ENCODE assay signal across 8 cellular contexts in genomic region chr1:9589144-9589718, GRCh38. TPM values are rescaled to one million over a fixed set of nuclear protein-coding genes. Genes with fewer than 3 reads are reported as not detected.
DNase-seq lines count a peak whose midpoint lies in the region; ATAC-seq, FAIRE-seq and TF ChIP-seq lines count a peak whose summit lies in the region.

No MANE protein-coding gene starts in this region.

- H3K79me2 ChIP-seq in astrocyte (ENCODE audit: insufficient read depth, low read length), result peaks cover 52% of the 10 kb centered on the region

- peak overlapping the region; percentile 85 for H3K4me2 ChIP-seq in astrocyte (ENCODE audit: low read length)

- H3K4me1 ChIP-seq in RWPE2 (ENCODE audit: insufficient read depth, poor library complexity, severe bottlenecking), result peaks cover 11% of the 10 kb centered on the region
- peaks cover 20% of the 10 kb centered on the region for H3K4me1 ChIP-seq in astrocyte (ENCODE audit: insufficient read depth, low read length)

- no peaks in the 10 kb centered on the region for H3K9me3 Mint-ChIP-seq in astrocyte (ENCODE audit: unreplicated experiment)

- H3K27ac ChIP-seq in RWPE2 (ENCODE audit: poor library complexity, severe bottlenecking), result peak overlapping the region; percentile 50
- no peak overlapping the region for H3K27ac ChIP-seq in astrocyte (ENCODE audit: low read depth, low read length)

- H3K4me1 Mint-ChIP-seq in astrocyte (ENCODE audit: low read depth, unreplicated experiment), result peaks cover 7% of the 10 kb centered on the region

- H4K20me1 ChIP-seq in astrocyte (ENCODE audit: insufficient read depth, low read length), result peaks cover 48% of the 10 kb centered on the region

- H3K27me3 Mint-ChIP-seq in astrocyte (ENCODE audit: low read depth, unreplicated experiment), result no peaks in the 10 kb centered on the region

- H3K36me3 ChIP-seq in RWPE2 (ENCODE audit: low read depth) (no peaks in the 10 kb centered on the region), astrocyte (ENCODE audit: insufficient read depth, low read length) (no peaks in the 10 kb centered on the region)

- TF ChIP-seq CTCF in RWPE2 (IDR thresholded peaks at IDR 0.05; ENCODE audit: poor library complexity, severe bottlenecking) (no peak), astrocyte (IDR thresholded peaks at IDR 0.05; ENCODE audit: insufficient read depth, low read depth, low read length) (no peak)

- DNase-seq in RWPE2 (ENCODE audit: low spot score), result no peak
- DNase-seq in astrocyte (ENCODE audit: low read depth), result peak; percentile 20
- DNase-seq in iPS-NIHi11 (ENCODE audit: low spot score), result peak; percentile 47
- peak in 2 of 3 donors; percentile 25 to 28 for DNase-seq in stimulated activated CD4-positive, alpha-beta T cell treated with anti-CD3 and anti-CD28 coated beads, Interleukin-12 subunit alpha, Interleukin-12 subunit beta, amount 100 ng/mL, for 48 hours (ENCODE audit: low read depth in 2 of 3, low spot score in 1 of 3)
- DNase-seq in NOMO-1 treated with DMSO at 0.1 percent for 48 hours (lab: John Stamatoyannopoulos, UW; ENCODE audit: unreplicated experiment), result no peak

- H3K4me3 ChIP-seq in RWPE2 (ENCODE audit: severe bottlenecking) (peak overlapping the region; percentile 84), astrocyte (ENCODE audit: insufficient read depth, low read depth, low read length) (peak overlapping the region; percentile 65)

- H3K36me3 Mint-ChIP-seq in astrocyte (ENCODE audit: low read depth, unreplicated experiment), result no peaks in the 10 kb centered on the region

- no peak for FAIRE-seq in astrocyte (lab: Jason Lieb, UNC)

- peak overlapping the region; percentile 81 for H3K9ac ChIP-seq in astrocyte (ENCODE audit: low read length)

- H3K27me3 ChIP-seq in RWPE2 (ENCODE audit: insufficient read depth, poor library complexity, severe bottlenecking) (no peaks in the 10 kb centered on the region), astrocyte (ENCODE audit: insufficient read depth, low read length) (no peaks in the 10 kb centered on the region)

- H3K4me3 Mint-ChIP-seq in astrocyte (ENCODE audit: unreplicated experiment), result peak overlapping the region; percentile 85

- H2AFZ ChIP-seq in astrocyte (ENCODE audit: low read depth, low read length), result peak overlapping the region; percentile 77

- no peak for TF ChIP-seq POLR2A in GM18505 (IDR thresholded peaks at IDR 0.05; ENCODE audit: borderline replicate concordance, extremely low read depth, insufficient read depth, insufficient read length)

- H3K9me3 ChIP-seq in RWPE2 (ENCODE audit: severe bottlenecking) (no peaks in the 10 kb centered on the region), astrocyte (ENCODE audit: insufficient read depth, low read depth, low read length) (no peaks in the 10 kb centered on the region)

- ATAC-seq in GM18505 (IDR thresholded peaks at IDR 0.05; ENCODE audit: unreplicated experiment) (peak; percentile 22), HG02884 (IDR thresholded peaks at IDR 0.05; ENCODE audit: unreplicated experiment) (peak; percentile 7), RWPE2 (ENCODE audit: low read depth) (peak; percentile 6; the same call in 2 of the 3 replicates), HG02571 (IDR thresholded peaks at IDR 0.05; ENCODE audit: unreplicated experiment) (no peak)

- H3K27ac Mint-ChIP-seq in astrocyte (ENCODE audit: unreplicated experiment), result no peak overlapping the region

RNA-seq across cellular contexts. Expression of gene TMEM201, which starts 0.5 kb away (rescaled TPM):
- 10.0 and 10.9 TPM in 2 replicates for total RNA-seq in astrocyte

RNA-seq across cellular contexts. Expression of gene SLC25A33, which starts 50.0 kb away (rescaled TPM):
- total RNA-seq in astrocyte, result 6.2 and 6.7 TPM in 2 replicates

Comparison
In these comparisons a context has a peak if more than half of its experiments do, and no peak if none do; other contexts are left out.
1. DNase-seq: peak in astrocyte (single experiment), iPS-NIHi11 (single experiment) and stimulated activated CD4-positive, alpha-beta T cell treated with anti-CD3 and anti-CD28 coated beads, Interleukin-12 subunit alpha, Interleukin-12 subunit beta, amount 100 ng/mL, for 48 hours (2 of 3); none in RWPE2 (single experiment) and NOMO-1 treated with DMSO at 0.1 percent for 48 hours (single experiment).